Comparison of ENCODE assay signal across 14 cellular contexts in genomic region chr2:120984046-120984445, GRCh38.
"Had no signal": no experiment of that assay in that cellular context is flagged by ENCODE, and none has a peak within 500 bp of the region (broad histone marks: within the 10 kb centered on the region; RNA-seq: fewer than 3 reads in every experiment).

No MANE protein-coding gene starts in this region.

- H3K4me3 Mint-ChIP-seq: activated naive CD4-positive, alpha-beta T cell treated with anti-CD3 and anti-CD28 coated beads, Interleukin-2, amount 10 ng/mL, durations not matched to agents 7 days and 5 days; activated T-helper 17 cell treated with anti-CD3 and anti-CD28 coated beads, Interleukin-2, amount 50 U/mL, for 72 hours; natural killer cell; stimulated activated naive CD8-positive, alpha-beta T cell treated with anti-CD3 and anti-CD28 coated beads, Interleukin-15, amount 100 ng/mL, for 72 hours; type B pancreatic cell had no signal

- H3K27me3 ChIP-seq: cardiac muscle cell, esophagus muscularis mucosa, left lung had no signal

- H3K27me3 Mint-ChIP-seq: activated naive CD4-positive, alpha-beta T cell treated with anti-CD3 and anti-CD28 coated beads, Interleukin-2, amount 10 ng/mL, durations not matched to agents 7 days and 5 days; activated T-helper 17 cell treated with anti-CD3 and anti-CD28 coated beads, Interleukin-2, amount 50 U/mL, for 72 hours; type B pancreatic cell had no signal

- H3K9me3 Mint-ChIP-seq: activated T-helper 17 cell treated with anti-CD3 and anti-CD28 coated beads, Interleukin-2, amount 50 U/mL, for 72 hours; natural killer cell; stimulated activated naive CD8-positive, alpha-beta T cell treated with anti-CD3 and anti-CD28 coated beads, Interleukin-15, amount 100 ng/mL, for 72 hours; type B pancreatic cell had no signal

- DNase-seq: activated CD4-positive, alpha-beta T cell treated with anti-CD3 and anti-CD28 coated beads, Interleukin-2, amount 50 U/mL, for 4 hours; activated CD4-positive, CD25-positive, alpha-beta regulatory T cell treated with anti-CD3 and anti-CD28 coated beads, Interleukin-2, amount 50 U/mL, for 72 hours; activated naive CD4-positive, alpha-beta T cell treated with anti-CD3 and anti-CD28 coated beads, Interleukin-2, amount 10 ng/mL, durations not matched to agents 7 days and 5 days; activated T-cell treated with anti-CD3 and anti-CD28 coated beads for 4 hours; kidney; left lung; natural killer cell; stimulated activated naive CD8-positive, alpha-beta T cell treated with anti-CD3 and anti-CD28 coated beads, Interleukin-15, amount 100 ng/mL, for 72 hours had no signal

- H3K4me1 ChIP-seq: left lung had no signal

- H3K4me3 ChIP-seq: cardiac muscle cell, esophagus muscularis mucosa, left lung, mucosa of descending colon, smooth muscle cell had no signal

- H3K4me1 Mint-ChIP-seq: activated naive CD4-positive, alpha-beta T cell treated with anti-CD3 and anti-CD28 coated beads, Interleukin-2, amount 10 ng/mL, durations not matched to agents 7 days and 5 days; activated T-helper 17 cell treated with anti-CD3 and anti-CD28 coated beads, Interleukin-2, amount 50 U/mL, for 72 hours; natural killer cell; stimulated activated naive CD8-positive, alpha-beta T cell treated with anti-CD3 and anti-CD28 coated beads, Interleukin-15, amount 100 ng/mL, for 72 hours had no signal

- H3K27ac Mint-ChIP-seq: activated naive CD4-positive, alpha-beta T cell treated with anti-CD3 and anti-CD28 coated beads, Interleukin-2, amount 10 ng/mL, durations not matched to agents 7 days and 5 days; activated T-helper 17 cell treated with anti-CD3 and anti-CD28 coated beads, Interleukin-2, amount 50 U/mL, for 72 hours; natural killer cell; stimulated activated naive CD8-positive, alpha-beta T cell treated with anti-CD3 and anti-CD28 coated beads, Interleukin-15, amount 100 ng/mL, for 72 hours; type B pancreatic cell had no signal

- H3K9me3 ChIP-seq: esophagus muscularis mucosa, left lung, mucosa of descending colon had no signal

- H3K27ac ChIP-seq: cardiac muscle cell, esophagus muscularis mucosa, left lung had no signal

- H3K36me3 ChIP-seq: left lung had no signal

- H3K36me3 Mint-ChIP-seq: activated naive CD4-positive, alpha-beta T cell treated with anti-CD3 and anti-CD28 coated beads, Interleukin-2, amount 10 ng/mL, durations not matched to agents 7 days and 5 days; natural killer cell had no signal
